In genomic region chr6:109148251-109148650, GRCh38 we compare ENCODE assay signal across 2 cellular contexts. TPM values are rescaled to one million over a fixed set of nuclear protein-coding genes. Genes with fewer than 3 reads are reported as not detected.
DNase-seq lines count a peak whose midpoint lies in the region; ATAC-seq, FAIRE-seq and TF ChIP-seq lines count a peak whose summit lies in the region.
"Not testable (repeated sequence)": the region's sequence is repeated elsewhere in the genome, so short reads cannot be mapped to it uniquely, and the experiment has no call there.

No MANE protein-coding gene starts in this region.

- not testable (repeated sequence) for H3K4me1 ChIP-seq in HEK293 (ENCODE audit: control insufficient read depth, insufficient read depth, low read length); K562 (replicated peaks in 1 of 2; ENCODE audit: control insufficient read depth in 2 of 2, insufficient read depth in 2 of 2, low read length in 2 of 2)

- CTCF ChIA-PET in HEK293 (lab: Yijun Ruan, JAX) = interaction anchor here (0.5 kb wide), 1 partner anchor 22 kb away, joined by 3 read pairs; no protein-coding TSS in a partner anchor
- CTCF ChIA-PET in K562 (lab: Yijun Ruan, JAX; ENCODE audit: low intra/inter-chr PET ratio) = not testable (repeated sequence)

- H3K36me3 ChIP-seq in HEK293 (ENCODE audit: control insufficient read depth in 2 of 2, insufficient read depth in 1 of 2, low read length in 2 of 2) (peaks cover 16% of the 10 kb centered on the region in 2 experiments; a peak in 2 of 3 replicates), K562 (ENCODE audit: control insufficient read depth, insufficient read depth, low read length) (peaks cover 27% of the 10 kb centered on the region)

- TF ChIP-seq EP300 in K562 (IDR thresholded peaks at IDR 0.05; ENCODE audit: low read length) = not testable (repeated sequence)

- not testable (repeated sequence) for H3K4me3 ChIP-seq in HEK293 (ENCODE audit: low read depth, low read length); K562

- not testable (repeated sequence) for H3K9me3 ChIP-seq in HEK293 (ENCODE audit: control insufficient read depth, insufficient read depth, low read depth, low read length); K562 (replicated peaks; ENCODE audit: control insufficient read depth, insufficient read depth, low read depth, low read length)

- not testable (repeated sequence) for ATAC-seq in K562

- WGBS in K562 (ENCODE audit: insufficient coverage, low coverage, missing lambda C conversion rate) = 100% methylated on average over 2 of the region's 5 CpGs

- H3K79me2 ChIP-seq in K562 (ENCODE audit: control insufficient read depth, insufficient read depth, low read length) = not testable (repeated sequence)

- H4K20me1 ChIP-seq in K562 (replicated peaks; ENCODE audit: control insufficient read depth, insufficient read depth, low read length) = not testable (repeated sequence)

- not testable (repeated sequence) for FAIRE-seq in K562 (lab: Jason Lieb, UNC)

- not testable (repeated sequence) for H2AFZ ChIP-seq in K562 (ENCODE audit: low read depth, low read length)

- H3K27me3 ChIP-seq in K562 (ENCODE audit: control insufficient read depth in 2 of 2, insufficient read depth in 2 of 2, low read length in 2 of 2) = not testable (repeated sequence)

- BruUV-seq in K562 (replicated peaks; lab: Mats Ljungman, UMichigan) = not testable (repeated sequence)

- not testable (repeated sequence) for TF ChIP-seq POLR2A in K562 (conservative IDR thresholded peaks at IDR 0.05)

- not testable (repeated sequence) for DNase-seq in K562 (ENCODE audit: extremely low read depth in 1 of 4, low spot score in 3 of 4)

- TF ChIP-seq RAD21 in K562 (CRISPR knock-in tag; conservative IDR thresholded peaks at IDR 0.05 in 1 of 2, IDR thresholded peaks at IDR 0.05 in 1 of 2) = not testable (repeated sequence)

- H3K27ac ChIP-seq in HEK293 (ENCODE audit: extremely low read depth, low read depth, low read length); K562 (ENCODE audit: extremely low read depth, low read depth, low read length): not testable (repeated sequence)

- not testable (repeated sequence) for H3K9ac ChIP-seq in K562 (ENCODE audit: insufficient read depth in 1 of 2, low read depth in 2 of 2, low read length in 2 of 2)

- TF ChIP-seq CTCF in HEK293 (tag by site-specific recombination; IDR thresholded peaks at IDR 0.05); K562 (IDR thresholded peaks at IDR 0.05 in 2 of 3, conservative IDR thresholded peaks at IDR 0.05 in 1 of 3; ENCODE audit: insufficient read depth in 2 of 3, low read depth in 1 of 3, low read length in 3 of 3): not testable (repeated sequence)

- in situ Hi-C loops in K562 (cut with MboI) = not testable (repeated sequence)

- intact Hi-C loops in K562 (cut with micrococcal nuclease) = not testable (repeated sequence)

- not testable (repeated sequence) for H3K9me1 ChIP-seq in K562 (ENCODE audit: control insufficient read depth, insufficient read depth, low read length)

- H3K4me2 ChIP-seq in K562 (ENCODE audit: insufficient read depth, low read length) = not testable (repeated sequence)

- POLR2A ChIA-PET in HEK293 (lab: Yijun Ruan, JAX); K562 (lab: Yijun Ruan, JAX): not testable (repeated sequence)

TF ChIP-seq in HEK293, 187 proteins besides CTCF, POLR2A, EP300 and RAD21:
- peak; percentile 84 for TF ChIP-seq ZNF146 (tag by site-specific recombination; IDR thresholded peaks at IDR 0.05)

TF ChIP-seq in K562, 482 proteins besides CTCF, POLR2A, EP300 and RAD21:
- TF ChIP-seq ZNF146 (CRISPR knock-in tag; IDR thresholded peaks at IDR 0.05; ENCODE audit: unreplicated experiment) = peak; percentile 62
- peak in 1 of 2 experiments; percentile 16; a peak in 1 of 4 replicates for TF ChIP-seq KDM1A (IDR thresholded peaks at IDR 0.05)
- peak; percentile 54 for TF ChIP-seq BCOR (IDR thresholded peaks at IDR 0.05)

RNA-seq across cellular contexts. Expression of gene CEP57L1, which starts 52.9 kb away (rescaled TPM):
- total RNA-seq in K562 (2011; cell fraction: chromatin; rRNA removed; ENCODE audit: low replicate concordance) = 19.9 and 82.4 TPM in 2 replicates
- 9.7 and 18.8 TPM in 2 replicates for total RNA-seq in K562 (2011; cell fraction: nucleolus; rRNA removed)
- total RNA-seq in K562 (2011; cell fraction: nucleoplasm; rRNA removed) = 27.3 and 41.5 TPM in 2 replicates
- total RNA-seq in K562 (2014; rRNA removed) = 51.0 and 58.0 TPM in 2 replicates
- 80.0 and 85.7 TPM in 2 replicates for total RNA-seq in K562 (2014; rRNA removed; fragmentation: Illumina TruSeq; extraction: Trizol)
- 70.6 and 79.7 TPM in 2 replicates for total RNA-seq in K562 (2015; rRNA removed; fragmentation: Illumina TruSeq; extraction: Trizol)
- total RNA-seq in K562 (2021) = 41.8 and 42.4 TPM in 2 replicates
- polyA plus RNA-seq in K562 (2011; rRNA removed) = 49.9 and 60.7 TPM in 2 replicates
- polyA plus RNA-seq in K562 (2011; cell fraction: cytosol; rRNA removed) = 23.2 and 23.8 TPM in 2 replicates
- 24.9 and 33.2 TPM in 2 replicates for polyA plus RNA-seq in K562 (2011; cell fraction: nucleus; rRNA removed)
- 29.7 and 29.9 TPM in 2 replicates for polyA plus RNA-seq in K562 (2012)
- 52.1 and 61.8 TPM in 2 replicates for polyA plus RNA-seq in K562 (2014; fragmentation: Illumina TruSeq; extraction: Trizol)
- polyA plus RNA-seq in K562 (2014; fragmentation: Nextera tagmentation; extraction: Ambion mirVana) = 10 to 100 TPM; 70.0 to 88.6 TPM
- 39.4 and 49.7 TPM in 2 replicates for polyA plus RNA-seq in K562 (2014; rRNA removed)
- polyA minus RNA-seq in K562 (2011; rRNA and poly(A)+ RNA removed) = 70.2 and 71.2 TPM in 2 replicates
- 21.7 and 24.7 TPM in 2 replicates for polyA minus RNA-seq in K562 (2011; cell fraction: cytosol; rRNA and poly(A)+ RNA removed)
- 22.1 and 47.1 TPM in 2 replicates for polyA minus RNA-seq in K562 (2011; cell fraction: nucleus; rRNA and poly(A)+ RNA removed)

RNA-seq across cellular contexts. Expression of gene SESN1, which starts 53.6 kb away (rescaled TPM):
- total RNA-seq in K562 (2011; cell fraction: chromatin; rRNA removed; ENCODE audit: low replicate concordance) = 8.5 and 25.3 TPM in 2 replicates
- 4.8 and 6.3 TPM in 2 replicates for total RNA-seq in K562 (2011; cell fraction: nucleolus; rRNA removed)
- 9.5 and 18.4 TPM in 2 replicates for total RNA-seq in K562 (2011; cell fraction: nucleoplasm; rRNA removed)
- total RNA-seq in K562 (2014; rRNA removed) (6.4 and 6.8 TPM in 2 replicates), K562 (2014; rRNA removed; fragmentation: Illumina TruSeq; extraction: Trizol) (9.4 and 9.8 TPM in 2 replicates), K562 (2015; rRNA removed; fragmentation: Illumina TruSeq; extraction: Trizol) (9.7 and 11.2 TPM in 2 replicates), K562 (2021) (6.6 and 7.4 TPM in 2 replicates)
- polyA plus RNA-seq in K562 (2011; rRNA removed) (13.0 and 13.3 TPM in 2 replicates), K562 (2014; fragmentation: Illumina TruSeq; extraction: Trizol) (8.5 and 8.9 TPM in 2 replicates), K562 (2014; fragmentation: Nextera tagmentation; extraction: Ambion mirVana) (1 to 10 TPM; 3.1 to 3.8 TPM), K562 (2014; rRNA removed) (6.1 and 6.3 TPM in 2 replicates)
- polyA plus RNA-seq in K562 (2011; cell fraction: cytosol; rRNA removed) = 2.5 and 5.3 TPM in 2 replicates
- 5.8 and 10.1 TPM in 2 replicates for polyA plus RNA-seq in K562 (2011; cell fraction: nucleus; rRNA removed)
- 7.7 and 8.8 TPM in 2 replicates for polyA plus RNA-seq in K562 (2012)
- polyA minus RNA-seq in K562 (2011; rRNA and poly(A)+ RNA removed) = 14.6 and 19.8 TPM in 2 replicates
- polyA minus RNA-seq in K562 (2011; cell fraction: cytosol; rRNA and poly(A)+ RNA removed) = 3.3 and 4.3 TPM in 2 replicates
- 7.8 and 17.0 TPM in 2 replicates for polyA minus RNA-seq in K562 (2011; cell fraction: nucleus; rRNA and poly(A)+ RNA removed)
